Comparison of ENCODE assay signal across 8 cellular contexts in the genomic region with DNA sequence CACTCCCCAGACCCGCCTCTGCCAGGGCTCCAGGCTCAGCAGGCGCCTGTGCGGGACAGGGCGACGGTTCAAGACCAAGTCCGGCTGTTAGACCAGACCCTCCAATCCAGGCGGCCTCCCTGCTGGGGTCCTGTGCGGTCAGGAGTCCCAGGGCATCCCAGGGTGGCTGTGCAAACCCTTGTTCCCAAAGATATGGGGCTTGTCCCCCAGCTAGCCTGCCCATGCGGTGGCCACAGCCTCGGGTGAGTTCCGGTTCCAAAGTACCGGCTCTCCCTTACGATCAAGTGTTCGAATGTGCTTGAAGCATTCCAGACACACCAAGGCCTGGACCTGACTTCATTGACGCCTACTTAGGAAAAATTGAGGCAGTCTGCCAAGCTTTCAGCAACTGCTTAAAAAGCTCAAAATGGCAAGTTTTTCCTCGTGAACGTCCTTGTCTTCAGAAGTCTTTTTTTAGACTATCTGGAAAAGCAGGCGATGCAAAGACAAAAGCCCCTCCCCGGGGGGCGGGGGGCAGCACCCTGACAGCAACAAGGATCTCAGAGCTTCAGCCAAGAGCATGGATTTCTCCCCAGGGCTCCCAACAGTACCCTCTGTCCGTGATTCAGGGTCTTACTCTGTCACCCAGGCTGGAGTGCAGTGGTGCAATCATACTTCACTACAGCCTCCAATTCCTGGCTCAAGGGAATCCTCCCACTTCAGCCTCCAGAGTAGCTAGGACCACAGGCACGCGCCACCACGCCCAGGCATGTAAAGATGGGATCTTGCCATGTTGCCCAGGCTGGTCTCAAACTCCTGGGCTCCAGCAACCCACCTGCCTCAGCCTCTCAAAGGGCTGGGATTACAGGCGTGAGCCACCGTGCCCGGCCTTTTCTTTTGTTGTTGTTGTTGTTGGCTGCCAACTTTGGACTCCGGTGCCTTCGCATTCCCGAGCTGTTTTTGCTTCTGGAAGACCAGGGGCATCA. TPM values are rescaled to one million over a fixed set of nuclear protein-coding genes. Genes with fewer than 3 reads are reported as not detected.
DNase-seq lines count a peak whose midpoint lies in the region; ATAC-seq, FAIRE-seq and TF ChIP-seq lines count a peak whose summit lies in the region.

No MANE protein-coding gene starts in this region.

- POLR2A ChIA-PET in HepG2 (lab: Yijun Ruan, JAX), result interaction anchor here (1.2 to 3.1 kb wide), 3 partner anchors 19 to 199 kb away, joined by 3 to 18 read pairs (median 6); partner anchors contain the start of genes MORN1 and RER1
- POLR2A ChIA-PET in naive thymus-derived CD8-positive, alpha-beta T cell (lab: Charles Lee), result interaction anchor here (0.6 to 24.5 kb wide), 5 partner anchors 11 to 211 kb away, joined by 3 to 303 read pairs (median 4); partner anchors contain the start of genes MORN1, RER1 and SKI

- no peaks in the 10 kb centered on the region for H3K27me3 ChIP-seq in HepG2 (ENCODE audit: control insufficient read depth in 1 of 2, insufficient read depth in 2 of 2, low read length in 2 of 2)
- H3K27me3 ChIP-seq in right lobe of liver, result no peaks in the 10 kb centered on the region
- no peaks in the 10 kb centered on the region for H3K27me3 ChIP-seq in effector memory CD4-positive, alpha-beta T cell (replicated peaks; ENCODE audit: control insufficient read depth, insufficient read depth, low read length, poor library complexity, severe bottlenecking)

- TSS peak; percentile 46 for BruUV-seq in HepG2 (replicated peaks; lab: Mats Ljungman, UMichigan)

- no peak for DNase-seq in HepG2 (ENCODE audit: low spot score)
- DNase-seq in right lobe of liver, result no peak
- DNase-seq in coronary artery (ENCODE audit: low spot score), result no peak
- DNase-seq in naive thymus-derived CD8-positive, alpha-beta T cell, result no peak
- no peak for DNase-seq in effector memory CD4-positive, alpha-beta T cell
- DNase-seq in NCI-H82 treated with DMSO at 0.1 percent for 48 hours (lab: John Stamatoyannopoulos, UW; ENCODE audit: unreplicated experiment), result no peak
- no peak for DNase-seq in NCI-H2171 (lab: John Stamatoyannopoulos, UW)

- no peak overlapping the region; the same call in 1 of the 2 replicates for H3K9ac ChIP-seq in HepG2 (ENCODE audit: insufficient read depth, low read depth, low read length)

- H3K36me3 ChIP-seq in HepG2 (replicated peaks in 1 of 2; ENCODE audit: control insufficient read depth in 1 of 2, insufficient read depth in 2 of 2, low read length in 2 of 2), result no peaks in the 10 kb centered on the region; a peak in 1 of 5 replicates
- no peaks in the 10 kb centered on the region for H3K36me3 ChIP-seq in right lobe of liver
- H3K36me3 ChIP-seq in effector memory CD4-positive, alpha-beta T cell (ENCODE audit: control insufficient read depth, insufficient read depth, low read length), result no peaks in the 10 kb centered on the region

- H3K36me3 Mint-ChIP-seq in naive thymus-derived CD8-positive, alpha-beta T cell, result no peaks in the 10 kb centered on the region

- H3K4me1 Mint-ChIP-seq in naive thymus-derived CD8-positive, alpha-beta T cell, result peaks cover 6 to 30% (median 22%) of the 10 kb centered on the region in 4 donors

- peak overlapping the region in 9 of 10 donors; percentile 8 to 85 (median 57) for H3K4me3 Mint-ChIP-seq in naive thymus-derived CD8-positive, alpha-beta T cell

- CTCF ChIA-PET in HepG2 (lab: Yijun Ruan, JAX; ENCODE audit: low intra/inter-chr PET ratio, low total read pairs), result no interaction called here

- H3K27me3 Mint-ChIP-seq in naive thymus-derived CD8-positive, alpha-beta T cell, result no peaks in the 10 kb centered on the region

- in situ Hi-C loops in HepG2 (cut with HindIII; ENCODE audit: extremely low pct_ligation_motif_present, low pct_unique_long_range_greater_than_20kb), result loop anchor here (5.0 to 25.0 kb wide), 3 partner anchors 120 to 320 kb away; no protein-coding TSS in a partner anchor

- peak overlapping the region in 9 of 10 donors; percentile 9 to 84 (median 65) for H3K27ac Mint-ChIP-seq in naive thymus-derived CD8-positive, alpha-beta T cell

- TF ChIP-seq CTCF in HepG2 (CRISPR knock-in tag; IDR thresholded peaks at IDR 0.05) (no peak), right lobe of liver (IDR thresholded peaks at IDR 0.05) (no peak), coronary artery (IDR thresholded peaks at IDR 0.05) (no peak)

- H3K4me2 ChIP-seq in HepG2 (ENCODE audit: low read depth, low read length), result peak overlapping the region; percentile 89

- no peak for TF ChIP-seq RAD21 in HepG2 (CRISPR knock-in tag; IDR thresholded peaks at IDR 0.05)

- H3K9me3 Mint-ChIP-seq in naive thymus-derived CD8-positive, alpha-beta T cell, result no peaks in the 10 kb centered on the region

- FAIRE-seq in HepG2 (lab: Jason Lieb, UNC), result no peak

- H3K4me1 ChIP-seq in HepG2 (ENCODE audit: insufficient read depth, low read length) (peaks cover 63% of the 10 kb centered on the region), right lobe of liver (peaks cover 0 to 31% (median 11%) of the 10 kb centered on the region in 4 donors)
- peaks cover 27% of the 10 kb centered on the region for H3K4me1 ChIP-seq in effector memory CD4-positive, alpha-beta T cell (ENCODE audit: control insufficient read depth, insufficient read depth, low read length, poor library complexity, severe bottlenecking)

- H3K27ac ChIP-seq in HepG2 (ENCODE audit: extremely low read length, insufficient read depth, low read length), result no peak overlapping the region
- peak overlapping the region in 1 of 3 donors; percentile 8 for H3K27ac ChIP-seq in right lobe of liver
- H3K27ac ChIP-seq in coronary artery, result peak overlapping the region; percentile 92 to 97
- no peak overlapping the region for H3K27ac ChIP-seq in effector memory CD4-positive, alpha-beta T cell (ENCODE audit: insufficient read depth, low read length, poor library complexity, severe bottlenecking)

- H2AFZ ChIP-seq in HepG2 (ENCODE audit: low read length), result no peak overlapping the region

- ATAC-seq in HepG2 (no peak), right lobe of liver (no peak), HG03135 (IDR thresholded peaks at IDR 0.05; ENCODE audit: unreplicated experiment) (no peak)
- ATAC-seq in naive thymus-derived CD8-positive, alpha-beta T cell, result no peak

- TF ChIP-seq EP300 in HepG2 (IDR thresholded peaks at IDR 0.05; ENCODE audit: low read depth in 2 of 2, low read length in 2 of 2), result no peak
- no peak for TF ChIP-seq EP300 in HepG2 (CRISPR knock-in tag; IDR thresholded peaks at IDR 0.05; ENCODE audit: borderline replicate concordance)

- H3K4me3 ChIP-seq in HepG2 (replicated peaks in 1 of 3; ENCODE audit: insufficient read depth in 1 of 3, low read depth in 2 of 3, low read length in 3 of 3) (peak overlapping the region in 2 of 3 experiments; percentile 13 to 80; a peak in 2 of 6 replicates), right lobe of liver (no peak overlapping the region), coronary artery (peak overlapping the region; percentile 48)
- H3K4me3 ChIP-seq in effector memory CD4-positive, alpha-beta T cell (ENCODE audit: insufficient read depth, low read depth, low read length, poor library complexity, severe bottlenecking), result no peak overlapping the region

- H3K9me3 ChIP-seq in HepG2 (ENCODE audit: low read length) (no peaks in the 10 kb centered on the region), right lobe of liver (no peaks in the 10 kb centered on the region)
- H3K9me3 ChIP-seq in effector memory CD4-positive, alpha-beta T cell (ENCODE audit: control insufficient read depth, low read length), result no peaks in the 10 kb centered on the region

- no peaks in the 10 kb centered on the region for H4K20me1 ChIP-seq in HepG2 (ENCODE audit: insufficient read depth, low read length)

- intact Hi-C loops in HepG2 (cut with micrococcal nuclease; ENCODE audit: unreplicated experiment) (no loop called here), right lobe of liver (cut with DNase I) (no loop called here)

- TF ChIP-seq POLR2A in HepG2 (IDR thresholded peaks at IDR 0.05; ENCODE audit: insufficient read depth in 1 of 2, low read depth in 2 of 2, low read length in 2 of 2) (no peak), right lobe of liver (IDR thresholded peaks at IDR 0.05) (no peak)

- H3K79me2 ChIP-seq in HepG2 (ENCODE audit: insufficient read depth, low read length), result peaks cover 28% of the 10 kb centered on the region

- 93% methylated on average over 20 of the region's 30 CpGs for WGBS in HepG2 (ENCODE audit: low lambda C conversion rate)
- 62% methylated on average over 7 of the region's 30 CpGs for WGBS in right lobe of liver (ENCODE audit: insufficient coverage, low coverage, low lambda C conversion rate, missing lambda C conversion rate)

RNA-seq across cellular contexts. Expression of gene FAAP20, which starts 2.3 kb away (rescaled TPM):
- total RNA-seq in HepG2 (2016; rRNA removed; fragmentation: Illumina TruSeq; extraction: Trizol), result 10.4 and 10.8 TPM in 2 replicates
- 25.8 and 31.3 TPM in 2 replicates for total RNA-seq in HepG2 (2016; cell fraction: cytosol; rRNA removed; fragmentation: Illumina TruSeq; extraction: Trizol; ENCODE audit: low read depth)
- total RNA-seq in HepG2 (2016; cell fraction: insoluble cytoplasmic fraction; rRNA removed; fragmentation: Illumina TruSeq; extraction: Trizol), result 9.1 and 10.5 TPM in 2 replicates
- total RNA-seq in HepG2 (2016; cell fraction: membrane; rRNA removed; fragmentation: Illumina TruSeq; extraction: Trizol), result 30.5 and 36.7 TPM in 2 replicates
- total RNA-seq in HepG2 (2016; cell fraction: nucleus; rRNA removed; fragmentation: Illumina TruSeq; extraction: Trizol), result 7.4 and 9.0 TPM in 2 replicates
- 9.6 and 14.4 TPM in 2 replicates for polyA plus RNA-seq in HepG2 (2011; rRNA removed)
- polyA plus RNA-seq in HepG2 (2011; cell fraction: cytosol; rRNA removed), result 8.7 and 21.7 TPM in 2 replicates
- polyA plus RNA-seq in HepG2 (2011; cell fraction: nucleus; rRNA removed), result 37.4 and 44.6 TPM in 2 replicates
- polyA plus RNA-seq in HepG2 (2012), result 24.2 and 24.5 TPM in 2 replicates
- polyA plus RNA-seq in HepG2 (2016; cell fraction: cytosol; fragmentation: Illumina TruSeq; extraction: Trizol; ENCODE audit: low read depth), result 237 and 239 TPM in 2 replicates
- 38.7 and 46.2 TPM in 2 replicates for polyA plus RNA-seq in HepG2 (2016; cell fraction: insoluble cytoplasmic fraction; fragmentation: Illumina TruSeq; extraction: Trizol; ENCODE audit: low read depth)
- 156 and 163 TPM in 2 replicates for polyA plus RNA-seq in HepG2 (2016; cell fraction: membrane; fragmentation: Illumina TruSeq; extraction: Trizol; ENCODE audit: low read depth)
- 44.5 and 50.9 TPM in 2 replicates for polyA plus RNA-seq in HepG2 (2016; cell fraction: nucleus; fragmentation: Illumina TruSeq; extraction: Trizol; ENCODE audit: insufficient read depth, low read depth)
- 3.5 and 6.2 TPM in 2 replicates for polyA minus RNA-seq in HepG2 (2011; rRNA and poly(A)+ RNA removed; ENCODE audit: low replicate concordance)
- polyA minus RNA-seq in HepG2 (2011; cell fraction: cytosol; rRNA and poly(A)+ RNA removed), result 5.6 and 7.3 TPM in 2 replicates
- polyA minus RNA-seq in HepG2 (2011; cell fraction: nucleus; rRNA and poly(A)+ RNA removed), result 6.3 and 6.6 TPM in 2 replicates
- total RNA-seq in right lobe of liver, result 10 to 100 TPM; 18.9 to 26.0 (median 24.4) TPM
- 10 to 100 TPM; 39.4 to 49.3 TPM for total RNA-seq in naive thymus-derived CD8-positive, alpha-beta T cell
- polyA plus RNA-seq in naive thymus-derived CD8-positive, alpha-beta T cell, result 10 to 100 TPM; 70.1 to 76.6 (median 74.9) TPM

RNA-seq across cellular contexts. Expression of gene SKI, which starts 35.8 kb away (rescaled TPM):
- total RNA-seq in HepG2 (2016; rRNA removed; fragmentation: Illumina TruSeq; extraction: Trizol) (6.9 and 9.6 TPM in 2 replicates), right lobe of liver (10 to 100 TPM; 23.7 to 84.8 (median 31.4) TPM)
- 3.4 and 6.3 TPM in 2 replicates for total RNA-seq in HepG2 (2016; cell fraction: cytosol; rRNA removed; fragmentation: Illumina TruSeq; extraction: Trizol; ENCODE audit: low read depth)
- 7.7 and 7.9 TPM in 2 replicates for total RNA-seq in HepG2 (2016; cell fraction: insoluble cytoplasmic fraction; rRNA removed; fragmentation: Illumina TruSeq; extraction: Trizol)
- total RNA-seq in HepG2 (2016; cell fraction: membrane; rRNA removed; fragmentation: Illumina TruSeq; extraction: Trizol), result 4.6 and 5.7 TPM in 2 replicates
- total RNA-seq in HepG2 (2016; cell fraction: nucleus; rRNA removed; fragmentation: Illumina TruSeq; extraction: Trizol), result 10.6 and 12.2 TPM in 2 replicates
- polyA plus RNA-seq in HepG2 (2011; rRNA removed), result 4.7 and 5.9 TPM in 2 replicates
- 3.8 and 4.2 TPM in 2 replicates for polyA plus RNA-seq in HepG2 (2011; cell fraction: cytosol; rRNA removed)
- 20.3 and 21.2 TPM in 2 replicates for polyA plus RNA-seq in HepG2 (2011; cell fraction: nucleus; rRNA removed)
- 10.1 and 12.3 TPM in 2 replicates for polyA plus RNA-seq in HepG2 (2012)
- polyA plus RNA-seq in HepG2 (2016; cell fraction: cytosol; fragmentation: Illumina TruSeq; extraction: Trizol; ENCODE audit: low read depth), result 0.60 and 0.83 TPM in 2 replicates
- polyA plus RNA-seq in HepG2 (2016; cell fraction: insoluble cytoplasmic fraction; fragmentation: Illumina TruSeq; extraction: Trizol; ENCODE audit: low read depth), result 16.7 and 23.3 TPM in 2 replicates
- 3.7 and 4.4 TPM in 2 replicates for polyA plus RNA-seq in HepG2 (2016; cell fraction: membrane; fragmentation: Illumina TruSeq; extraction: Trizol; ENCODE audit: low read depth)
- 33.8 and 34.3 TPM in 2 replicates for polyA plus RNA-seq in HepG2 (2016; cell fraction: nucleus; fragmentation: Illumina TruSeq; extraction: Trizol; ENCODE audit: insufficient read depth, low read depth)
- 4.4 and 14.7 TPM in 2 replicates for polyA minus RNA-seq in HepG2 (2011; rRNA and poly(A)+ RNA removed; ENCODE audit: low replicate concordance)
- 16.7 and 22.2 TPM in 2 replicates for polyA minus RNA-seq in HepG2 (2011; cell fraction: cytosol; rRNA and poly(A)+ RNA removed)
- polyA minus RNA-seq in HepG2 (2011; cell fraction: nucleus; rRNA and poly(A)+ RNA removed), result 10.9 and 12.1 TPM in 2 replicates
- 100 to 1,000 TPM in 1 of 2 experiments, 10 to 100 TPM in 1; 98.3 to 105 TPM for total RNA-seq in naive thymus-derived CD8-positive, alpha-beta T cell
- polyA plus RNA-seq in naive thymus-derived CD8-positive, alpha-beta T cell, result under 1 TPM; 0.30 to 0.80 (median 0.53) TPM

Comparison
In these comparisons a context has a peak if more than half of its experiments do, and no peak if none do; other contexts are left out.
1. H3K4me3 ChIP-seq: peak in HepG2 (2 of 3) and coronary artery (single experiment); none in right lobe of liver (0 of 3) and effector memory CD4-positive, alpha-beta T cell (single experiment).
2. H3K27ac ChIP-seq: peak in coronary artery (2 of 2); none in HepG2 (single experiment) and effector memory CD4-positive, alpha-beta T cell (single experiment).